Comparison of ENCODE assay signal across 34 cellular contexts in the genomic region with DNA sequence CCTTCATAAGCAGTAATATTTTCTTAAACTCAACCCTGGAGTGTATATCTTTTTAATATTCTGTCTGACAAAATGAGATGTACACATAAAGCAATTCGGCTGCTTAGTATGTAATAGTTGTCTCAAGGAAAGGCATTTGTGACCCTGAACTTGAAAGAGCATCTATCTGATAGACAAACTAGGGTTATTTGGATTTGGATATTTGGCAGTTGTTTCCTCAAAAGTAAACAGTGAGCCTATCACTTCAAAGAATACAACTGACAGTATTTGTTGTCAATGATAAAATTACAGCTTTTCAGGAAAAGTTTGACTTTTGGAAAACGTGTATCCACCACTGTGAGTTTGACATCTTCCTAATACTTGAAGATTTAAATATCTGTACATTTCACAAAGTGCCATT.
"Had no signal": no experiment of that assay in that cellular context is flagged by ENCODE, and none has a peak within 500 bp of the region (broad histone marks: within the 10 kb centered on the region; RNA-seq: fewer than 3 reads in every experiment).

No MANE protein-coding gene starts in this region.

- H3K9me3 ChIP-seq: adrenal gland, ascending aorta, body of pancreas, breast epithelium had no signal

- H3K27me3 ChIP-seq: adrenal gland, ascending aorta, body of pancreas, brain microvascular endothelial cell, breast epithelium, cardiac muscle cell had no signal

- H3K4me3 ChIP-seq: adrenal gland, ascending aorta, body of pancreas, breast epithelium, cardiac muscle cell had no signal

- DNase-seq: activated effector memory CD4-positive, alpha-beta T cell treated with anti-CD3 and anti-CD28 coated beads, Interleukin-2, amount 50 U/mL, for 16 hours; activated effector memory CD4-positive, alpha-beta T cell treated with Interleukin-2 at 50 U/mL for 16 hours; activated gamma-delta T cell; activated gamma-delta T cell treated with Interleukin-2 at 50 U/mL for 16 hours; activated naive CD4-positive, alpha-beta T cell; activated naive CD4-positive, alpha-beta T cell treated with anti-CD3 and anti-CD28 coated beads for 36 hours; activated naive CD4-positive, alpha-beta T cell treated with anti-CD3 and anti-CD28 coated beads, Interleukin-2, amount 10 ng/mL, durations not matched to agents 7 days and 5 days; activated naive CD4-positive, alpha-beta T cell treated with anti-CD3 and anti-CD28 coated beads, Interleukin-2, amount 50 U/mL, for 16 hours; activated naive CD4-positive, alpha-beta T cell treated with Interleukin-2 at 50 U/mL for 16 hours; activated naive CD8-positive, alpha-beta T cell treated with anti-CD3 and anti-CD28 coated beads for 36 hours; activated naive CD8-positive, alpha-beta T cell treated with anti-CD3 and anti-CD28 coated beads, Interleukin-2, amount 10 ng/mL, durations not matched to agents 7 days and 5 days; activated naive CD8-positive, alpha-beta T cell treated with anti-CD3 and anti-CD28 coated beads, Interleukin-2, amount 50 U/mL, for 24 hours; activated T-cell treated with anti-CD3 and anti-CD28 coated beads, Interleukin-2, amount 50 U/mL, for 1 hour; activated T-cell treated with anti-CD3 and anti-CD28 coated beads, Interleukin-2, amount 50 U/mL, for 24 hours; activated T-cell treated with anti-CD3 and anti-CD28 coated beads, Interleukin-2, amount 50 U/mL, for 4 hours; activated T-cell treated with anti-CD3 and anti-CD28 coated beads, Interleukin-2, amount 50 U/mL, for 48 hours; activated T-cell treated with anti-CD3 and anti-CD28 coated beads, Interleukin-2, amount 50 U/mL, for 72 hours; adrenal gland; amniotic stem cell; amygdala; anterior cingulate cortex; aorta; body of pancreas; brain microvascular endothelial cell; caudate nucleus; central memory CD4-positive, alpha-beta T cell; cerebellar nuclear complex had no signal

- H3K4me1 ChIP-seq: breast epithelium had no signal

- H3K27ac ChIP-seq: adrenal gland, ascending aorta, body of pancreas, brain microvascular endothelial cell, breast epithelium had no signal

- ATAC-seq: activated naive CD4-positive, alpha-beta T cell treated with anti-CD3 and anti-CD28 coated beads, Interleukin-2, amount 50 U/mL, for 72 hours; activated naive CD8-positive, alpha-beta T cell treated with anti-CD3 and anti-CD28 coated beads, Interleukin-2, amount 50 U/mL, for 24 hours; activated T-cell treated with anti-CD3 and anti-CD28 coated beads, Interleukin-2, amount 50 U/mL, for 4 hours; activated T-cell treated with anti-CD3 and anti-CD28 coated beads, Interleukin-2, amount 50 U/mL, for 72 hours; activated T-helper 17 cell treated with anti-CD3 and anti-CD28 coated beads, Interleukin-2, amount 50 U/mL, for 72 hours; body of pancreas had no signal

- H3K36me3 ChIP-seq: adrenal gland, ascending aorta, brain microvascular endothelial cell, breast epithelium, cardiac muscle cell had no signal

- FAIRE-seq: astrocyte, bronchial epithelial cell had no signal
